In the genomic region with DNA sequence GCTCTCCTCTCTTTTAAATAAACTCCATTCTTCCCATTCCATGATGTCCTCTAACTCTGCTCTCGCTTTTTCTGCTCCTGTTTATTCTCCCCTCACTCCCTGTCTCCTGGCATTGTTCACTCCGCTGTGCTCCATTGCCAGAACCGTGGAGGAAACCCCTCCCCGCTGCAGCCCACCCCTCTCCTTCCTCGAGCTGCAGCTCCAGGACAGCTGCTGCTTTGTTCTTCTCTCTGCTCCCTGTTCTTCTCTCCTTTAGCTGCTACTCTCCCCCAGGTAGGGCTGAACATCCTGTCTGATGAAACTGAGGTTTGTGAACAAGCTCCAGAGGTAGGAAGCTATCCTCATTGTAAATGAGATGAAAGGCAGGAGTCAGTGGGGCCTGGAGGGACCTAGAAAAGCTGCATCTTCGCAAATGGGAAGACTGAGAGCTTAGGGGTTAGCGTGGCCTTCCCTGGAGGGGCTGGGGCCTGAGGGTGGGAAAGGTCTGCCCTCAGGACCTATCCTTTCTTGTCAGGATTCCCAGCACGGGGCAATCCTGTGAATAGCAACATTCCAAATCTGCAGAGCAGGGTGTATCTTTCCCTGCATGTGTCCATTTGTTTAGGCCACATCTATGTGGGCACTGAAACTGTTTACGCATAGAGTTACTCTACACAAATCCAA, we compare ENCODE assay signal across 30 cellular contexts.
DNase-seq lines count a peak whose midpoint lies in the region; ATAC-seq and TF ChIP-seq lines count a peak whose summit lies in the region.
"Had no signal": no experiment of that assay in that cellular context is flagged by ENCODE, and none has a peak within 500 bp of the region (broad histone marks: within the 10 kb centered on the region; RNA-seq: fewer than 3 reads in every experiment).

No MANE protein-coding gene starts in this region.

- no peaks in the 10 kb centered on the region for H3K9me3 Mint-ChIP-seq in MCF 10A (ENCODE audit: unreplicated experiment)
- H3K9me3 Mint-ChIP-seq: activated CD4-positive, alpha-beta memory T cell treated with anti-CD3 and anti-CD28 coated beads, Interleukin-2, amount 10 ng/mL, durations not matched to agents 7 days and 5 days; activated T-helper 1 cell treated with anti-CD3 and anti-CD28 coated beads, Interleukin-12 subunit alpha, Interleukin-12 subunit beta, Interleukin-2, Interleukin-4 antibody, amounts not matched to agents 30 ng/mL and 10 ng/mL and 1 ng/mL, durations not matched to agents 14 hours and 24 hours and 36 hours; naive thymus-derived CD8-positive, alpha-beta T cell; stimulated activated naive B cell treated with anti-CD40 and anti-IgM and Interleukin-4, amounts not matched to agents 10 μg/mL and 1 μg/mL and 100 μg/mL, for 72 hours had no signal

- H3K4me3 ChIP-seq in breast epithelium: no peak overlapping the region
- H3K4me3 ChIP-seq in ectodermal cell (ENCODE audit: insufficient read depth, low read depth, low read length): no peak overlapping the region
- no peak overlapping the region for H3K4me3 ChIP-seq in mesodermal cell (ENCODE audit: extremely low read depth, insufficient read depth, low read length, poor library complexity, severe bottlenecking)
- H3K4me3 ChIP-seq in ascending aorta: no peak overlapping the region
- H3K4me3 ChIP-seq in esophagus squamous epithelium: no peak overlapping the region
- H3K4me3 ChIP-seq in upper lobe of left lung: no peak overlapping the region
- H3K4me3 ChIP-seq: MG63, ovary, skin epidermis, upper lobe of right lung had no signal

- H3K4me1 ChIP-seq in breast epithelium: no peaks in the 10 kb centered on the region
- H3K4me1 ChIP-seq in ectodermal cell (ENCODE audit: control insufficient read depth, insufficient read depth, low read length): peaks cover 24% of the 10 kb centered on the region
- peaks cover 37% of the 10 kb centered on the region for H3K4me1 ChIP-seq in mesodermal cell (ENCODE audit: control insufficient read depth, insufficient read depth, low read length, poor library complexity, severe bottlenecking)
- H3K4me1 ChIP-seq in ascending aorta: no peaks in the 10 kb centered on the region
- peaks cover 0 to 30% (median 25%) of the 10 kb centered on the region in 3 donors for H3K4me1 ChIP-seq in esophagus squamous epithelium
- H3K4me1 ChIP-seq in upper lobe of left lung: peaks cover 0 to 9% (median 3%) of the 10 kb centered on the region in 4 donors

- CTCF ChIA-PET in MCF 10A (lab: Yijun Ruan, JAX): no interaction called here

- H3K36me3 ChIP-seq in breast epithelium (no peaks in the 10 kb centered on the region), ectodermal cell (ENCODE audit: control insufficient read depth, insufficient read depth, low read length) (no peaks in the 10 kb centered on the region), mesodermal cell (ENCODE audit: control insufficient read depth, insufficient read depth, low read length) (no peaks in the 10 kb centered on the region), ascending aorta (no peaks in the 10 kb centered on the region), esophagus squamous epithelium (no peaks in the 10 kb centered on the region), upper lobe of left lung (no peaks in the 10 kb centered on the region)
- H3K36me3 ChIP-seq: MG63, ovary, upper lobe of right lung had no signal

- no peak for TF ChIP-seq CTCF in MCF 10A (IDR thresholded peaks at IDR 0.05; ENCODE audit: unreplicated experiment)
- no peak for TF ChIP-seq CTCF in breast epithelium (IDR thresholded peaks at IDR 0.05)
- TF ChIP-seq CTCF in ascending aorta (IDR thresholded peaks at IDR 0.05): no peak
- TF ChIP-seq CTCF in esophagus squamous epithelium (IDR thresholded peaks at IDR 0.05): no peak
- TF ChIP-seq CTCF in upper lobe of left lung (IDR thresholded peaks at IDR 0.05): no peak

- peaks cover 36% of the 10 kb centered on the region for H3K4me1 Mint-ChIP-seq in MCF 10A (ENCODE audit: insufficient read depth, unreplicated experiment)
- H3K4me1 Mint-ChIP-seq: activated CD4-positive, alpha-beta memory T cell treated with anti-CD3 and anti-CD28 coated beads, Interleukin-2, amount 10 ng/mL, durations not matched to agents 7 days and 5 days; CD4-positive, CD25-positive, alpha-beta regulatory T cell; naive thymus-derived CD8-positive, alpha-beta T cell; stimulated activated naive B cell treated with anti-CD40 and anti-IgM and Interleukin-4, amounts not matched to agents 10 μg/mL and 1 μg/mL and 100 μg/mL, for 72 hours had no signal

- H3K36me3 Mint-ChIP-seq in MCF 10A (ENCODE audit: insufficient read depth, unreplicated experiment): no peaks in the 10 kb centered on the region
- H3K36me3 Mint-ChIP-seq: CD4-positive, CD25-positive, alpha-beta regulatory T cell; naive thymus-derived CD8-positive, alpha-beta T cell; stimulated activated naive B cell treated with anti-CD40 and anti-IgM and Interleukin-4, amounts not matched to agents 10 μg/mL and 1 μg/mL and 100 μg/mL, for 72 hours had no signal

- DNase-seq in MCF 10A (ENCODE audit: unreplicated experiment) (no peak), breast epithelium (ENCODE audit: low spot score in 2 of 2) (no peak), ascending aorta (ENCODE audit: low spot score in 2 of 2) (no peak), esophagus squamous epithelium (lab: John Stamatoyannopoulos, UW) (no peak), upper lobe of left lung (no peak), NCI-H526 treated with DMSO at 0.1 percent for 48 hours (lab: John Stamatoyannopoulos, UW) (no peak)
- DNase-seq: activated CD4-positive, alpha-beta memory T cell treated with anti-CD3 and anti-CD28 coated beads, Interleukin-2, amount 10 ng/mL, durations not matched to agents 7 days and 5 days; activated CD8-positive, alpha-beta memory T cell treated with anti-CD3 and anti-CD28 coated beads, Interleukin-2, amount 50 U/mL, for 4 hours; activated naive CD4-positive, alpha-beta T cell treated with Interleukin-2 at 50 U/mL for 16 hours; DND-41; glutamatergic neuron; KG1; left ventricle myocardium superior; MG63; midbrain; naive thymus-derived CD8-positive, alpha-beta T cell; NCI-H1930; NCI-H524; OCI-M1; ovary; Right ventricle myocardium superior; stimulated activated naive B cell treated with anti-CD40 and anti-IgM and Interleukin-4, amounts not matched to agents 10 μg/mL and 1 μg/mL and 100 μg/mL, for 72 hours; substantia nigra; upper lobe of right lung had no signal

- BruUV-seq in MCF 10A (replicated peaks; lab: Mats Ljungman, UMichigan): no TSS peak

- ATAC-seq in upper lobe of left lung (ENCODE audit: low FRiP score in 2 of 2): no peak
- ATAC-seq: left ventricle myocardium superior; naive thymus-derived CD8-positive, alpha-beta T cell; stimulated activated naive B cell treated with anti-CD40 and anti-IgM and Interleukin-4, amounts not matched to agents 10 μg/mL and 1 μg/mL and 100 μg/mL, for 72 hours; upper lobe of right lung had no signal

- POLR2A ChIA-PET in MCF 10A (lab: Yijun Ruan, JAX): interaction anchor here (0.7 kb wide), 1 partner anchor 471 kb away, joined by 3 read pairs; no protein-coding TSS in a partner anchor

- H3K27ac ChIP-seq in breast epithelium: no peak overlapping the region
- H3K27ac ChIP-seq in ectodermal cell (ENCODE audit: insufficient read depth, low read depth, low read length, poor library complexity, severe bottlenecking): peak overlapping the region; percentile 80
- peak overlapping the region; percentile 8 for H3K27ac ChIP-seq in mesodermal cell (ENCODE audit: low read depth, low read length, severe bottlenecking)
- no peak overlapping the region for H3K27ac ChIP-seq in ascending aorta
- H3K27ac ChIP-seq in esophagus squamous epithelium: no peak overlapping the region
- no peak overlapping the region for H3K27ac ChIP-seq in upper lobe of left lung
- H3K27ac ChIP-seq: HL-60, ovary, skin epidermis, upper lobe of right lung had no signal

- TF ChIP-seq POLR2A in breast epithelium (IDR thresholded peaks at IDR 0.05) (no peak), esophagus squamous epithelium (IDR thresholded peaks at IDR 0.05) (no peak), upper lobe of left lung (IDR thresholded peaks at IDR 0.05) (no peak)

- H3K9me3 ChIP-seq in breast epithelium (no peaks in the 10 kb centered on the region), ectodermal cell (ENCODE audit: control insufficient read depth, low read length) (no peaks in the 10 kb centered on the region), mesodermal cell (ENCODE audit: control insufficient read depth, low read length) (no peaks in the 10 kb centered on the region), ascending aorta (no peaks in the 10 kb centered on the region), esophagus squamous epithelium (no peaks in the 10 kb centered on the region), upper lobe of left lung (no peaks in the 10 kb centered on the region)
- H3K9me3 ChIP-seq: MG63, ovary, upper lobe of right lung had no signal

- intact Hi-C loops in MCF 10A (cut with micrococcal nuclease): no loop called here
- intact Hi-C loops in breast epithelium (cut with DNase I; ENCODE audit: low total_unique reads): no loop called here
- intact Hi-C loops in ascending aorta (cut with DNase I): no loop called here
- intact Hi-C loops in esophagus squamous epithelium (cut with DNase I): no loop called here

- WGBS in ectodermal cell, 2 experiments: 53 to 57% methylated on average over 9 of the region's 9 CpGs
- WGBS in mesodermal cell (ENCODE audit: insufficient coverage in 2 of 2), 2 experiments: 44 to 78% methylated on average over 7 of the region's 9 CpGs
- 78 to 84% methylated on average over 7 to 8 of the region's 9 CpGs for WGBS in esophagus squamous epithelium, 2 donors
- 67 to 73% methylated on average over 9 of the region's 9 CpGs for WGBS in upper lobe of left lung, 2 donors

- H3K27ac Mint-ChIP-seq in MCF 10A (ENCODE audit: low read depth, unreplicated experiment): peak overlapping the region; percentile 59
- H3K27ac Mint-ChIP-seq: activated CD4-positive, alpha-beta memory T cell treated with anti-CD3 and anti-CD28 coated beads, Interleukin-2, amount 10 ng/mL, durations not matched to agents 7 days and 5 days; activated T-helper 1 cell treated with anti-CD3 and anti-CD28 coated beads, Interleukin-12 subunit alpha, Interleukin-12 subunit beta, Interleukin-2, Interleukin-4 antibody, amounts not matched to agents 30 ng/mL and 10 ng/mL and 1 ng/mL, durations not matched to agents 14 hours and 24 hours and 36 hours; CD4-positive, CD25-positive, alpha-beta regulatory T cell; naive thymus-derived CD8-positive, alpha-beta T cell; stimulated activated naive B cell treated with anti-CD40 and anti-IgM and Interleukin-4, amounts not matched to agents 10 μg/mL and 1 μg/mL and 100 μg/mL, for 72 hours had no signal

- no peak for TF ChIP-seq EP300 in upper lobe of left lung (IDR thresholded peaks at IDR 0.05)

- no peaks in the 10 kb centered on the region for H3K27me3 Mint-ChIP-seq in MCF 10A (ENCODE audit: insufficient read depth, unreplicated experiment)

- no peak overlapping the region for H3K4me3 Mint-ChIP-seq in MCF 10A (ENCODE audit: unreplicated experiment)
- H3K4me3 Mint-ChIP-seq: activated CD4-positive, alpha-beta memory T cell treated with anti-CD3 and anti-CD28 coated beads, Interleukin-2, amount 10 ng/mL, durations not matched to agents 7 days and 5 days; activated T-helper 1 cell treated with anti-CD3 and anti-CD28 coated beads, Interleukin-12 subunit alpha, Interleukin-12 subunit beta, Interleukin-2, Interleukin-4 antibody, amounts not matched to agents 30 ng/mL and 10 ng/mL and 1 ng/mL, durations not matched to agents 14 hours and 24 hours and 36 hours; CD4-positive, CD25-positive, alpha-beta regulatory T cell; naive thymus-derived CD8-positive, alpha-beta T cell; stimulated activated naive B cell treated with anti-CD40 and anti-IgM and Interleukin-4, amounts not matched to agents 10 μg/mL and 1 μg/mL and 100 μg/mL, for 72 hours had no signal

- H3K27me3 ChIP-seq in breast epithelium (no peaks in the 10 kb centered on the region), ectodermal cell (ENCODE audit: control insufficient read depth, insufficient read depth, low read length, poor library complexity, severe bottlenecking) (no peaks in the 10 kb centered on the region), ascending aorta (no peaks in the 10 kb centered on the region), esophagus squamous epithelium (no peaks in the 10 kb centered on the region), upper lobe of left lung (no peaks in the 10 kb centered on the region)
- H3K27me3 ChIP-seq: MG63, ovary, upper lobe of right lung had no signal

Comparison
In these comparisons a context has a peak if more than half of its experiments do, and no peak if none do; other contexts are left out.
1. H3K27ac ChIP-seq: peak in ectodermal cell (single experiment) and mesodermal cell (single experiment); none in breast epithelium (0 of 2), ascending aorta (0 of 2), esophagus squamous epithelium (0 of 4) and upper lobe of left lung (0 of 4).